In the genomic region with DNA sequence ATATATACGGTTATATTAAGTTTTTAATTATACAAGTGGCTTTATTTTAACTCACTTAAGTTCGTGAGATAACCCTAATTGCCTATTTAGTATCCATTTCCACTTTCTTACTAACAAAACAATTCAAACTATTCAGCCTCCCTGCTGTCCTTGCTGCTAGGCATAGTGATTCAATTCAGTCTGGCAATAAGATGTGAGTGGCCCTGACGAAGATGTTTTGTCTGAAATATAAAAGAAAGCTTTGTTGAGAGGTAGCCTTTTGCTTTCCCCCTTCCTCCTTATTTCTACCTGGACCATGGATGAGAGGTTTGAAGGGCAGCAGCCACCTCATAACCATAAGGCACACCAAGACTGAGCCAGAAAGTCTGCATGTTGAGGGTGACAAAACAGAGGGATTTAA, we compare ENCODE assay signal across 13 cellular contexts.
A peak's percentile ranks its signal among the peaks of the same experiment; 100 is the strongest.
DNase-seq lines count a peak whose midpoint lies in the region; FAIRE-seq lines count a peak whose summit lies in the region.
"Had no signal": no experiment of that assay in that cellular context is flagged by ENCODE, and none has a peak within 500 bp of the region (broad histone marks: within the 10 kb centered on the region; RNA-seq: fewer than 3 reads in every experiment).

No MANE protein-coding gene starts in this region.

- H2BK15ac ChIP-seq in mesenchymal stem cell (ENCODE audit: low read depth, poor library complexity, severe bottlenecking), result no peak overlapping the region

- H2AFZ ChIP-seq in mesenchymal stem cell (ENCODE audit: low read depth, low read length), result no peak overlapping the region

- DNase-seq in ELF-1 (ENCODE audit: low read depth, low spot score) (peak; percentile 10), NT2/D1 (ENCODE audit: low read depth, low spot score) (peak; percentile 33), foreskin melanocyte (peak; percentile 41), mesenchymal stem cell (no peak), AML-193 (lab: John Stamatoyannopoulos, UW) (no peak), anterior cingulate cortex (lab: John Stamatoyannopoulos, UW) (no peak), GM19239 (ENCODE audit: insufficient read length, low spot score) (no peak), NCI-H748 (lab: John Stamatoyannopoulos, UW; ENCODE audit: unreplicated experiment) (no peak)
- DNase-seq: KBM-7, NCI-H146, NCI-H345, NCI-H526 treated with DMSO at 0.1 percent for 48 hours had no signal

- H2BK5ac ChIP-seq in mesenchymal stem cell (ENCODE audit: low read depth, low read length, poor library complexity, severe bottlenecking), result peak overlapping the region; percentile 76

- no peak for FAIRE-seq in GM19239 (lab: Jason Lieb, UNC)
- FAIRE-seq: A204.1 had no signal

- H3K4me3 ChIP-seq in NT2/D1 (ENCODE audit: insufficient read length, low read depth) (no peak overlapping the region), mesenchymal stem cell (ENCODE audit: insufficient read depth in 1 of 2, low read depth in 1 of 2, low read length in 2 of 2) (no peak overlapping the region)

- H3K27me3 ChIP-seq in NT2/D1 (ENCODE audit: insufficient read depth, insufficient read length), result no peaks in the 10 kb centered on the region
- peaks cover 0 to 19% of the 10 kb centered on the region in 2 experiments for H3K27me3 ChIP-seq in mesenchymal stem cell (ENCODE audit: control insufficient read depth in 1 of 2, insufficient read depth in 1 of 2, low read length in 2 of 2)

- peak overlapping the region; percentile 57 for H2AK5ac ChIP-seq in mesenchymal stem cell (ENCODE audit: low read length, severe bottlenecking)

- peak overlapping the region; percentile 69 for H3K27ac ChIP-seq in mesenchymal stem cell (ENCODE audit: low read length, poor library complexity, severe bottlenecking)

- H3K9ac ChIP-seq in NT2/D1 (ENCODE audit: insufficient read length, low read depth), result no peak overlapping the region
- no peak overlapping the region for H3K9ac ChIP-seq in mesenchymal stem cell (ENCODE audit: low read length)

- H3K4ac ChIP-seq in mesenchymal stem cell (ENCODE audit: low read depth in 1 of 2, low read length in 2 of 2), result no peak overlapping the region

- no peak overlapping the region for H3K18ac ChIP-seq in mesenchymal stem cell (ENCODE audit: low read depth in 1 of 2, low read length in 2 of 2)

- H3K4me1 ChIP-seq in NT2/D1 (ENCODE audit: insufficient read depth, insufficient read length) (no peaks in the 10 kb centered on the region), mesenchymal stem cell (ENCODE audit: control insufficient read depth, insufficient read depth, low read depth, low read length) (no peaks in the 10 kb centered on the region)

- no peak overlapping the region for H4K8ac ChIP-seq in mesenchymal stem cell (ENCODE audit: low read length)

- H3K14ac ChIP-seq in mesenchymal stem cell (ENCODE audit: low read length in 2 of 2), result no peak overlapping the region

- H3K36me3 ChIP-seq in NT2/D1 (ENCODE audit: insufficient read depth, insufficient read length, low read length) (no peaks in the 10 kb centered on the region), mesenchymal stem cell (ENCODE audit: control insufficient read depth in 1 of 2, insufficient read depth in 2 of 2, low read depth in 1 of 2, low read length in 2 of 2) (no peaks in the 10 kb centered on the region)

- H2BK120ac ChIP-seq in mesenchymal stem cell (ENCODE audit: low read depth, low read length), result no peak overlapping the region

- no peak overlapping the region for H2BK12ac ChIP-seq in mesenchymal stem cell (ENCODE audit: low read length in 2 of 2)

- H3K79me1 ChIP-seq in mesenchymal stem cell (replicated peaks; ENCODE audit: low read length, poor library complexity, severe bottlenecking), result no peaks in the 10 kb centered on the region

- no peak overlapping the region for H3K4me2 ChIP-seq in mesenchymal stem cell (ENCODE audit: low read length, poor library complexity, severe bottlenecking)

- no peak overlapping the region for H3K23ac ChIP-seq in mesenchymal stem cell (ENCODE audit: low read length in 2 of 2)

- H4K91ac ChIP-seq in mesenchymal stem cell (ENCODE audit: low read length), result no peak overlapping the region

- H3K9me3 ChIP-seq in NT2/D1 (ENCODE audit: insufficient read depth, low read length), result no peaks in the 10 kb centered on the region; the same call in 1 of the 2 replicates
- H3K9me3 ChIP-seq in mesenchymal stem cell (ENCODE audit: control insufficient read depth, low read length), result no peaks in the 10 kb centered on the region

- WGBS in mesenchymal stem cell, result 17% methylated on average over 1 of the region's 3 CpGs

Comparison
In these comparisons a context has a peak if more than half of its experiments do, and no peak if none do; other contexts are left out.
1. DNase-seq: peak in ELF-1 (single experiment), NT2/D1 (single experiment) and foreskin melanocyte (single experiment); none in mesenchymal stem cell (single experiment), AML-193 (0 of 2), anterior cingulate cortex (0 of 58), GM19239 (single experiment) and NCI-H748 (single experiment).